Comparison of ENCODE assay signal across 8 cellular contexts in genomic region chr17:28896884-28897768, GRCh38. TPM values are rescaled to one million over a fixed set of nuclear protein-coding genes. Genes with fewer than 3 reads are reported as not detected.
DNase-seq lines count a peak whose midpoint lies in the region; ATAC-seq and TF ChIP-seq lines count a peak whose summit lies in the region.

TSS of gene FLOT2 (minus strand) at chr17:28897733. CDS start at chr17:28897574, 159 bp downstream.

- TF ChIP-seq POLR2A in sigmoid colon (IDR thresholded peaks at IDR 0.05), result no peak

- H3K9me2 ChIP-seq in hepatocyte (replicated peaks; ENCODE audit: insufficient read depth), result no peaks in the 10 kb centered on the region

- peak within 1 kb of the TSS; percentile 98 for H2AFZ ChIP-seq in hepatocyte

- WGBS in hepatocyte (ENCODE audit: low lambda C conversion rate, missing lambda C conversion rate), result 1% methylated on average over 28 of the region's 73 CpGs
- WGBS in sigmoid colon, 2 donors, result 0% methylated on average over 73 of the region's 73 CpGs

- no peaks in the 10 kb centered on the region for H3K27me3 ChIP-seq in ascending aorta
- no peaks in the 10 kb centered on the region for H3K27me3 ChIP-seq in hepatocyte
- no peaks in the 10 kb centered on the region for H3K27me3 ChIP-seq in sigmoid colon

- TF ChIP-seq EP300 in sigmoid colon (IDR thresholded peaks at IDR 0.05), result peak in 2 of 4 donors; percentile 10 to 61

- TF ChIP-seq CTCF in GM12875 (IDR thresholded peaks at IDR 0.05; ENCODE audit: borderline replicate concordance, insufficient read depth, low read depth, low read length) (peak; percentile 40), ascending aorta (IDR thresholded peaks at IDR 0.05) (peak; percentile 5 to 20 (median 16)), hepatocyte (IDR thresholded peaks at IDR 0.05; ENCODE audit: poor library complexity) (peak; percentile 19), sigmoid colon (IDR thresholded peaks at IDR 0.05) (peak in 3 of 4 experiments; percentile 12 to 34 (median 27))

- peaks cover 6% of the 10 kb centered on the region for H4K20me1 ChIP-seq in hepatocyte (ENCODE audit: insufficient read depth, poor library complexity, severe bottlenecking)

- peak within 1 kb of the TSS; percentile 99 for H3K4me2 ChIP-seq in hepatocyte

- no peaks in the 10 kb centered on the region for H3K9me3 ChIP-seq in ascending aorta
- no peaks in the 10 kb centered on the region for H3K9me3 ChIP-seq in hepatocyte (ENCODE audit: low read depth)
- no peaks in the 10 kb centered on the region for H3K9me3 ChIP-seq in sigmoid colon

- H3K79me2 ChIP-seq in hepatocyte, result peaks cover 86% of the 10 kb centered on the region

- ATAC-seq in GM21576 (IDR thresholded peaks at IDR 0.05; ENCODE audit: unreplicated experiment), result no peak

- DNase-seq in MV-4-11 (lab: John Stamatoyannopoulos, UW), result peak; percentile 38
- peak; percentile 30 to 70 (median 61) for DNase-seq in T-helper 2 cell
- DNase-seq in ascending aorta (ENCODE audit: low spot score in 2 of 2), result peak in 1 of 2 donors; percentile 87
- DNase-seq in hepatocyte (ENCODE audit: low spot score), result peak; percentile 85
- peak; percentile 87 for DNase-seq in sigmoid colon
- no peak for DNase-seq in globus pallidus (ENCODE audit: low spot score)

- H3K36me3 ChIP-seq in ascending aorta, result no peaks in the 10 kb centered on the region
- H3K36me3 ChIP-seq in hepatocyte (replicated peaks; ENCODE audit: insufficient read depth, low read depth), result no peaks in the 10 kb centered on the region
- H3K36me3 ChIP-seq in sigmoid colon, result no peaks in the 10 kb centered on the region

- H3K4me1 ChIP-seq in ascending aorta (peaks cover 3 to 42% of the 10 kb centered on the region in 2 donors), hepatocyte (ENCODE audit: insufficient read depth) (peaks cover 15% of the 10 kb centered on the region), sigmoid colon (peaks cover 0 to 35% (median 29%) of the 10 kb centered on the region in 4 donors)

- peak within 1 kb of the TSS; percentile 64 for H3K4me3 ChIP-seq in GM12875 (ENCODE audit: low read depth, low read length)
- H3K4me3 ChIP-seq in ascending aorta, result peak within 1 kb of the TSS; percentile 63 to 87
- peak within 1 kb of the TSS; percentile 97 for H3K4me3 ChIP-seq in hepatocyte
- peak within 1 kb of the TSS; percentile 69 to 93 (median 83) for H3K4me3 ChIP-seq in sigmoid colon

- H3K27ac ChIP-seq in ascending aorta, result peak within 1 kb of the TSS; percentile 93 to 95
- H3K27ac ChIP-seq in hepatocyte, result peak within 1 kb of the TSS; percentile 96
- peak within 1 kb of the TSS; percentile 82 to 96 (median 92) for H3K27ac ChIP-seq in sigmoid colon

- intact Hi-C loops in ascending aorta (cut with DNase I), result loop anchor here (2.0 to 5.0 kb wide), 4 partner anchors 42 to 170 kb away; partner anchors contain the start of genes ERAL1, NEK8 and TLCD1
- intact Hi-C loops in sigmoid colon (cut with DNase I), result loop anchor here (2.0 to 5.0 kb wide), 5 partner anchors 45 to 170 kb away; partner anchors contain the start of genes NEK8, PHF12 and TLCD1

RNA-seq across cellular contexts. Expression of gene FLOT2, which starts in this region (rescaled TPM):
- 72.4 TPM for total RNA-seq in ascending aorta
- 31.8 and 42.0 TPM in 2 replicates for total RNA-seq in hepatocyte
- polyA plus RNA-seq in hepatocyte, result 56.4 and 64.0 TPM in 2 replicates
- 10 to 100 TPM; 38.5 to 72.5 (median 52.4) TPM for total RNA-seq in sigmoid colon
- polyA plus RNA-seq in sigmoid colon, result 10 to 100 TPM; 27.3 to 91.8 (median 36.6) TPM
